11 cellular contexts compared by ENCODE assay signal in genomic region chr21:44552136-44552535, GRCh38. TPM values are rescaled to one million over a fixed set of nuclear protein-coding genes. Genes with fewer than 3 reads are reported as not detected.
DNase-seq lines count a peak whose midpoint lies in the region; ATAC-seq, FAIRE-seq and TF ChIP-seq lines count a peak whose summit lies in the region.
"Had no signal": no experiment of that assay in that cellular context is flagged by ENCODE, and none has a peak within 500 bp of the region (broad histone marks: within the 10 kb centered on the region; RNA-seq: fewer than 3 reads in every experiment).

No MANE protein-coding gene starts in this region.

- no peaks in the 10 kb centered on the region for H3K79me2 ChIP-seq in astrocyte (ENCODE audit: insufficient read depth, low read length)

- no peak overlapping the region for H3K27ac Mint-ChIP-seq in astrocyte (ENCODE audit: unreplicated experiment)

- DNase-seq in D341Med (ENCODE audit: low spot score) (peak; percentile 11), astrocyte (ENCODE audit: low read depth) (no peak), mesenteric fat pad (ENCODE audit: low spot score) (peak; percentile 67), MV-4-11 (lab: John Stamatoyannopoulos, UW) (no peak), left colon (no peak)
- peak; percentile 7 for DNase-seq in stimulated activated CD8-positive, alpha-beta memory T cell treated with anti-CD3 and anti-CD28 coated beads, Interleukin-4, amount 100 ng/mL, for 48 hours
- DNase-seq: NCI-H187 treated with DMSO at 0.1 percent for 48 hours, SIG-M5 had no signal

- H3K36me3 Mint-ChIP-seq in astrocyte (ENCODE audit: low read depth, unreplicated experiment), result peaks cover 1% of the 10 kb centered on the region

- peaks cover 10% of the 10 kb centered on the region for H3K27me3 Mint-ChIP-seq in astrocyte (ENCODE audit: low read depth, unreplicated experiment)

- no peak overlapping the region for H3K9ac ChIP-seq in astrocyte (ENCODE audit: low read length)

- peaks cover 8% of the 10 kb centered on the region for H3K9me3 Mint-ChIP-seq in astrocyte (ENCODE audit: unreplicated experiment)

- H3K4me3 ChIP-seq in astrocyte (ENCODE audit: insufficient read depth, low read depth, low read length), result no peak overlapping the region
- H3K4me3 ChIP-seq: HAP-1 had no signal

- H3K9me3 ChIP-seq in astrocyte (ENCODE audit: insufficient read depth, low read depth, low read length), result no peaks in the 10 kb centered on the region
- H3K9me3 ChIP-seq: HAP-1 had no signal

- no peak for TF ChIP-seq CTCF in astrocyte (IDR thresholded peaks at IDR 0.05; ENCODE audit: insufficient read depth, low read depth, low read length)

- intact Hi-C loops in left colon (cut with DNase I, micrococcal nuclease), result no loop called here

- H3K27ac ChIP-seq in astrocyte (ENCODE audit: low read depth, low read length), result no peak overlapping the region

- H3K27me3 ChIP-seq in astrocyte (ENCODE audit: insufficient read depth, low read length), result peaks cover 2% of the 10 kb centered on the region

- H3K36me3 ChIP-seq in astrocyte (ENCODE audit: insufficient read depth, low read length), result no peaks in the 10 kb centered on the region
- H3K36me3 ChIP-seq: HAP-1 had no signal

- no peaks in the 10 kb centered on the region for H4K20me1 ChIP-seq in astrocyte (ENCODE audit: insufficient read depth, low read length)

- no peak overlapping the region for H3K4me2 ChIP-seq in astrocyte (ENCODE audit: low read length)

- peaks cover 7% of the 10 kb centered on the region for H3K4me1 Mint-ChIP-seq in astrocyte (ENCODE audit: low read depth, unreplicated experiment)

- H3K4me3 Mint-ChIP-seq in astrocyte (ENCODE audit: unreplicated experiment), result peak overlapping the region; percentile 20

- ATAC-seq in HG03135 (IDR thresholded peaks at IDR 0.05; ENCODE audit: unreplicated experiment) (no peak), left colon (no peak)

- H2AFZ ChIP-seq in astrocyte (ENCODE audit: low read depth, low read length), result no peak overlapping the region

- no peaks in the 10 kb centered on the region for H3K4me1 ChIP-seq in astrocyte (ENCODE audit: insufficient read depth, low read length)
- H3K4me1 ChIP-seq: HAP-1 had no signal

- no peak for FAIRE-seq in astrocyte (lab: Jason Lieb, UNC)

RNA-seq across cellular contexts. Expression of gene KRTAP10-2, which starts 0.8 kb away (rescaled TPM):
- total RNA-seq in astrocyte (not detected in 2 replicates), mesenteric fat pad (not detected), left colon (not detected)
- total RNA-seq: RPMI7951 had no signal

RNA-seq across cellular contexts. Expression of gene KRTAP10-3, which starts 6.5 kb away (rescaled TPM):
- total RNA-seq in astrocyte (not detected in 2 replicates), mesenteric fat pad (not detected), left colon (not detected)
- total RNA-seq: RPMI7951 had no signal

RNA-seq across cellular contexts. Expression of gene KRTAP10-1, which starts 12.1 kb away (rescaled TPM):
- total RNA-seq in astrocyte (not detected in 2 replicates), mesenteric fat pad (not detected), left colon (not detected)
- total RNA-seq: RPMI7951 had no signal

RNA-seq across cellular contexts. Expression of gene KRTAP10-4, which starts 21.4 kb away (rescaled TPM):
- total RNA-seq in astrocyte, result not detected in 2 replicates
- total RNA-seq in mesenteric fat pad, result not detected
- not detected for total RNA-seq in left colon
- total RNA-seq: RPMI7951 had no signal

RNA-seq across cellular contexts. Expression of gene KRTAP10-5, which starts 28.3 kb away (rescaled TPM):
- total RNA-seq in astrocyte (not detected in 2 replicates), mesenteric fat pad (not detected), left colon (not detected)
- total RNA-seq: RPMI7951 had no signal

Comparison
In these comparisons a context has a peak if more than half of its experiments do, and no peak if none do; other contexts are left out.
1. DNase-seq: peak in D341Med (single experiment), mesenteric fat pad (single experiment) and stimulated activated CD8-positive, alpha-beta memory T cell treated with anti-CD3 and anti-CD28 coated beads, Interleukin-4, amount 100 ng/mL, for 48 hours (single experiment); none in astrocyte (single experiment), MV-4-11 (single experiment) and left colon (0 of 2).